Comparison of ENCODE assay signal across 8 cellular contexts in the genomic region with DNA sequence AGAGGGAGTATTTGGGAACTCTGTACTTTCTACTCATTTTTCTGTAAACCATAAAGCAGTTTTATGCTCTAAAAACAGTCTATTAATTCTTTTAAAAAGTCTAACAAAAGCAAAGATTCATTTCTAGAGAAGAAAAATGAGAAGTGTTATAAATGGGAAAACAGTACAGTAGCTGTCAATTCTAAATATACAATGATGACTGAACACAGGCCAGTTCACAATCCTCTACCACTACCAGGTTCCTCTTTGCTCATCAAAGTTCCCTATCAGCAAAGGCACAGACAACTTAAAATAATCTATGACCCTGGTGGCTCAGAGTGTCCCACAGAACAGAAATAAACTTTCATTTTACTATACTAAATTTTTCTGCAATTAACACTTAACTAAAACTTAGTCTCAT. TPM values are rescaled to one million over a fixed set of nuclear protein-coding genes. Genes with fewer than 3 reads are reported as not detected.
DNase-seq lines count a peak whose midpoint lies in the region; ATAC-seq and TF ChIP-seq lines count a peak whose summit lies in the region.
"Had no signal": no experiment of that assay in that cellular context is flagged by ENCODE, and none has a peak within 500 bp of the region (broad histone marks: within the 10 kb centered on the region; RNA-seq: fewer than 3 reads in every experiment).

No MANE protein-coding gene starts in this region.

- no peak for TF ChIP-seq POLR2A in tibial nerve (IDR thresholded peaks at IDR 0.05)

- no peaks in the 10 kb centered on the region for H3K9me3 ChIP-seq in T-helper 17 cell (ENCODE audit: control insufficient read depth, low read length, poor library complexity, severe bottlenecking)
- H3K9me3 ChIP-seq in naive thymus-derived CD4-positive, alpha-beta T cell (ENCODE audit: control insufficient read depth in 2 of 3, low read length in 3 of 3) = no peaks in the 10 kb centered on the region
- H3K9me3 ChIP-seq in tibial nerve = no peaks in the 10 kb centered on the region

- H3K27me3 ChIP-seq in naive thymus-derived CD4-positive, alpha-beta T cell (ENCODE audit: control insufficient read depth in 2 of 2, insufficient read depth in 2 of 2, low read length in 2 of 2) = no peaks in the 10 kb centered on the region
- no peaks in the 10 kb centered on the region for H3K27me3 ChIP-seq in tibial nerve

- H3K4me3 ChIP-seq in naive thymus-derived CD4-positive, alpha-beta T cell (ENCODE audit: low read length) = no peak overlapping the region
- H3K4me3 ChIP-seq in tibial nerve = no peak overlapping the region

- H3K36me3 ChIP-seq in naive thymus-derived CD4-positive, alpha-beta T cell (ENCODE audit: control insufficient read depth in 2 of 3, insufficient read depth in 3 of 3, low read length in 3 of 3) = peaks cover 0 to 41% (median 5%) of the 10 kb centered on the region in 3 experiments
- H3K36me3 ChIP-seq in tibial nerve = peaks cover 0 to 65% (median 0%) of the 10 kb centered on the region in 3 donors

- ATAC-seq in GM19035 (IDR thresholded peaks at IDR 0.05; ENCODE audit: unreplicated experiment) (peak; percentile 82), HG02759 (IDR thresholded peaks at IDR 0.05; ENCODE audit: unreplicated experiment) (peak; percentile 82), T-helper 17 cell (no peak)
- peak; percentile 55 for ATAC-seq in naive thymus-derived CD4-positive, alpha-beta T cell

- H3K27ac ChIP-seq in naive thymus-derived CD4-positive, alpha-beta T cell (ENCODE audit: low read depth, low read length) = no peak overlapping the region
- no peak overlapping the region for H3K27ac ChIP-seq in tibial nerve

- intact Hi-C loops in naive thymus-derived CD4-positive, alpha-beta T cell (cut with micrococcal nuclease) = no loop called here

- H3K27ac Mint-ChIP-seq in T-helper 17 cell = peak overlapping the region; percentile 72
- H3K27ac Mint-ChIP-seq in naive thymus-derived CD4-positive, alpha-beta T cell = peak overlapping the region in 4 of 9 donors; percentile 5 to 54 (median 25)
- H3K27ac Mint-ChIP-seq: mesothelial cell of epicardium had no signal

- POLR2A ChIA-PET in naive thymus-derived CD4-positive, alpha-beta T cell (lab: Charles Lee) = no interaction called here

- H3K36me3 Mint-ChIP-seq in T-helper 17 cell (ENCODE audit: low read depth) = peaks cover 3% of the 10 kb centered on the region
- peaks cover 4 to 35% (median 17%) of the 10 kb centered on the region in 5 donors for H3K36me3 Mint-ChIP-seq in naive thymus-derived CD4-positive, alpha-beta T cell

- DNase-seq in T-helper 17 cell (no peak), NCI-H2029 (lab: John Stamatoyannopoulos, UW) (no peak), tibial nerve (ENCODE audit: low spot score in 2 of 2) (no peak), NCI-H187 (lab: John Stamatoyannopoulos, UW) (no peak)
- no peak for DNase-seq in naive thymus-derived CD4-positive, alpha-beta T cell

- TF ChIP-seq CTCF in tibial nerve (IDR thresholded peaks at IDR 0.05) = no peak

- H3K4me1 ChIP-seq in naive thymus-derived CD4-positive, alpha-beta T cell (ENCODE audit: control insufficient read depth in 2 of 2, insufficient read depth in 2 of 2, low read length in 2 of 2) = peaks cover 0 to 3% of the 10 kb centered on the region in 2 donors
- H3K4me1 ChIP-seq in tibial nerve = peaks cover 0 to 16% (median 0%) of the 10 kb centered on the region in 4 donors

- no peaks in the 10 kb centered on the region for H3K27me3 Mint-ChIP-seq in T-helper 17 cell
- H3K27me3 Mint-ChIP-seq in naive thymus-derived CD4-positive, alpha-beta T cell = no peaks in the 10 kb centered on the region

- CTCF ChIA-PET in naive thymus-derived CD4-positive, alpha-beta T cell (lab: Charles Lee) = interaction anchor here (0.9 kb wide), 1 partner anchor 75 kb away, joined by 4 read pairs; no protein-coding TSS in a partner anchor

- no peak overlapping the region for H3K4me3 Mint-ChIP-seq in T-helper 17 cell
- no peak overlapping the region for H3K4me3 Mint-ChIP-seq in naive thymus-derived CD4-positive, alpha-beta T cell
- H3K4me3 Mint-ChIP-seq: mesothelial cell of epicardium had no signal

- H3K9me3 Mint-ChIP-seq in naive thymus-derived CD4-positive, alpha-beta T cell = no peaks in the 10 kb centered on the region
- H3K9me3 Mint-ChIP-seq: mesothelial cell of epicardium had no signal

- no peak for TF ChIP-seq EP300 in tibial nerve (IDR thresholded peaks at IDR 0.05)

- H3K4me1 Mint-ChIP-seq in T-helper 17 cell = peaks cover 20% of the 10 kb centered on the region
- H3K4me1 Mint-ChIP-seq in naive thymus-derived CD4-positive, alpha-beta T cell = peaks cover 15 to 41% (median 29%) of the 10 kb centered on the region in 7 donors

RNA-seq across cellular contexts. Expression of gene NAA25, which starts 12.5 kb away (rescaled TPM):
- total RNA-seq in T-helper 17 cell (10 to 100 TPM; 29.9 to 34.7 TPM), tibial nerve (10 to 100 TPM; 22.7 to 40.4 (median 34.2) TPM)
- total RNA-seq in naive thymus-derived CD4-positive, alpha-beta T cell = 10 to 100 TPM; 39.1 to 43.0 (median 42.1) TPM
- 10 to 100 TPM in 1 of 2 donors, 1 to 10 TPM in 1; 9.8 to 15.9 TPM for polyA plus RNA-seq in naive thymus-derived CD4-positive, alpha-beta T cell

RNA-seq across cellular contexts. Expression of gene TRAFD1, which starts 29.3 kb away (rescaled TPM):
- total RNA-seq in T-helper 17 cell (10 to 100 TPM; 24.3 to 26.2 TPM), tibial nerve (10 to 100 TPM; 24.7 to 32.9 (median 27.4) TPM)
- total RNA-seq in naive thymus-derived CD4-positive, alpha-beta T cell = 10 to 100 TPM; 22.1 to 86.6 (median 42.7) TPM
- polyA plus RNA-seq in naive thymus-derived CD4-positive, alpha-beta T cell = 10 to 100 TPM; 54.4 to 63.9 TPM
